9 cellular contexts compared by ENCODE assay signal in the genomic region with DNA sequence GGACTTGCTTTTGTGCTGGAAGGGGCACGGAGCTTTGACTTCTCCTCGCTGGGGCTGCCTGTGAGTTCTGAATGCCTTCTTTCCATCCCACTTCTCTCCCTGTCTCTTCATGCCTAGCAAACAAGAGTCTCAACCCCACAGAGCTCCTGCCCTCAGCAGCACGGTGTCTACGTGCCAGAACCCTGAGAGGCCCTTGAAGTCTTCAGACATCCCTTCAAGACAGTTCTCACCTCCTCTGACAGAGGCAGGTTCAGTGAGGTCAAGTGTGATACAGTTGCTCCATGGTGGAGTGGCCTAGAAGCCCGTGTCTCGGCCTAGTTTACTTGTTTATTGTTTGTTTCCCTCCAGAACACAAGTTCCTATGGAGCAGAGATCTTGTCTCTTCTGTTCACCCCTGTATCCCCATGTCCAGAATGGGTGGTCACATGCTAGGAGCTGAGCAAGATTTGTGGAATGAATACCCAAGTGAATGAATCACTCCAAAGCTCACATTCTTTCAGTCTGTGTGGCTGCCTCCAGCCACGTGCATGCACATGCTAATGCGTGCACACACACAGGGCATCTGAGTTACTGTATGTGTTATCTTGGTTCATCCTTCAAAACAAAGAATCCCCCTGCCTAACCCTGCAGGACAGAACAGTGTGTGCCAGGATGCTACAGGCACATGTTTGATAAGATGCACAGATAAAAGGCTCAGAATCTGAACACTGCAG.
DNase-seq lines count a peak whose midpoint lies in the region; ATAC-seq and TF ChIP-seq lines count a peak whose summit lies in the region.
"Had no signal": no experiment of that assay in that cellular context is flagged by ENCODE, and none has a peak within 500 bp of the region (broad histone marks: within the 10 kb centered on the region; RNA-seq: fewer than 3 reads in every experiment).

No MANE protein-coding gene starts in this region.

- H3K9me2 ChIP-seq in PC-3 (replicated peaks; ENCODE audit: low read length) = no peaks in the 10 kb centered on the region

- H2AFZ ChIP-seq in PC-3 (ENCODE audit: low read length) = no peak overlapping the region

- TF ChIP-seq POLR2A in GM18505 (IDR thresholded peaks at IDR 0.05; ENCODE audit: borderline replicate concordance, extremely low read depth, insufficient read depth, insufficient read length) = no peak

- no peak overlapping the region; the same call in 1 of the 2 replicates for H3K27ac ChIP-seq in PC-3 (ENCODE audit: low read length)

- no peak overlapping the region for H3K4me3 Mint-ChIP-seq in neural crest cell

- no TSS peak for BruUV-seq in PC-3 (replicated peaks; lab: Mats Ljungman, UMichigan)

- no peak overlapping the region for H3K4me2 ChIP-seq in PC-3 (ENCODE audit: low read length)

- peaks cover 10% of the 10 kb centered on the region for H3K4me1 ChIP-seq in PC-3 (ENCODE audit: insufficient read depth, low read length)

- DNase-seq in AG10803 (ENCODE audit: low read depth) (peak; percentile 95), PC-3 (peak; percentile 87), neural crest cell (ENCODE audit: low read depth, low spot score) (no peak), left colon (no peak), HT-29 (ENCODE audit: low spot score) (no peak)
- DNase-seq: posterior cingulate gyrus had no signal

- no peaks in the 10 kb centered on the region for H4K20me1 ChIP-seq in PC-3 (ENCODE audit: low read length)

- no peaks in the 10 kb centered on the region for H3F3A ChIP-seq in PC-3 (ENCODE audit: low read length, unreplicated experiment)

- POLR2A ChIA-PET in PC-3 (lab: Charles Lee; ENCODE audit: unreplicated experiment) = no interaction called here

- H3K9me3 ChIP-seq in PC-3 (ENCODE audit: low read length) = no peaks in the 10 kb centered on the region

- CTCF ChIA-PET in PC-3 (lab: Charles Lee) = no interaction called here

- H3K9me3 Mint-ChIP-seq in neural crest cell = no peaks in the 10 kb centered on the region

- no peaks in the 10 kb centered on the region for H3K27me3 Mint-ChIP-seq in neural crest cell (ENCODE audit: low read depth)

- H3K4me3 ChIP-seq in AG10803 (ENCODE audit: low read length) = peak overlapping the region; percentile 26
- no peak overlapping the region for H3K4me3 ChIP-seq in PC-3 (ENCODE audit: low read length)

- ATAC-seq in PC-3 (peak; percentile 90), esophagus mucosa (peak; percentile 87), left colon (no peak), GM18505 (IDR thresholded peaks at IDR 0.05; ENCODE audit: unreplicated experiment) (no peak), HG03520 (IDR thresholded peaks at IDR 0.05; ENCODE audit: unreplicated experiment) (no peak)

- H3K36me3 Mint-ChIP-seq in neural crest cell (ENCODE audit: low read depth) = peaks cover 4% of the 10 kb centered on the region

- TF ChIP-seq CTCF in AG10803 (conservative IDR thresholded peaks at IDR 0.05; ENCODE audit: low read length) (no peak), PC-3 (conservative IDR thresholded peaks at IDR 0.05; ENCODE audit: low read depth, low read length) (no peak), neural crest cell (conservative IDR thresholded peaks at IDR 0.05) (no peak)

- no peaks in the 10 kb centered on the region for H3K79me2 ChIP-seq in PC-3 (ENCODE audit: low read length)

- peak overlapping the region; percentile 78 for H3K27ac Mint-ChIP-seq in neural crest cell (ENCODE audit: unreplicated experiment)

- H3K4me1 Mint-ChIP-seq in neural crest cell = peaks cover 27% of the 10 kb centered on the region

- H3K27me3 ChIP-seq in PC-3 (ENCODE audit: low read length) = no peaks in the 10 kb centered on the region

- no peaks in the 10 kb centered on the region for H3K36me3 ChIP-seq in PC-3 (ENCODE audit: low read depth, low read length)

- no peak overlapping the region for H3K9ac ChIP-seq in PC-3 (ENCODE audit: low read length)

- intact Hi-C loops in PC-3 (cut with micrococcal nuclease) (loop anchor here (10.0 kb wide), 1 partner anchor 405 kb away; no protein-coding TSS in a partner anchor), left colon (cut with DNase I, micrococcal nuclease) (no loop called here)

Comparison
In these comparisons a context has a peak if more than half of its experiments do, and no peak if none do; other contexts are left out.
1. DNase-seq: peak in AG10803 (single experiment) and PC-3 (single experiment); none in neural crest cell (single experiment), left colon (0 of 2) and HT-29 (single experiment).
2. ATAC-seq: peak in PC-3 (single experiment) and esophagus mucosa (single experiment); none in left colon (single experiment), GM18505 (single experiment) and HG03520 (single experiment).